ENCODE assay signal across 10 cellular contexts in genomic region chr6:130602151-130602770, GRCh38.
A peak's percentile ranks its signal among the peaks of the same experiment; 100 is the strongest.
DNase-seq lines count a peak whose midpoint lies in the region; ATAC-seq lines count a peak whose summit lies in the region.
"Had no signal": no experiment of that assay in that cellular context is flagged by ENCODE, and none has a peak within 500 bp of the region (broad histone marks: within the 10 kb centered on the region; RNA-seq: fewer than 3 reads in every experiment).

No MANE protein-coding gene starts in this region.

- H3K27ac Mint-ChIP-seq in activated CD4-positive, alpha-beta memory T cell treated with anti-CD3 and anti-CD28 coated beads, Interleukin-2, amount 10 ng/mL, durations not matched to agents 7 days and 5 days: peak overlapping the region; percentile 16

- POLR2A ChIA-PET in activated CD4-positive, alpha-beta memory T cell treated with anti-CD3 and anti-CD28 coated beads, Interleukin-2, amount 10 ng/mL, durations not matched to agents 7 days and 5 days (lab: Charles Lee): interaction anchor here (1.0 kb wide), 1 partner anchor 26 kb away, joined by 3 read pairs; no protein-coding TSS in a partner anchor

- CTCF ChIA-PET in activated CD4-positive, alpha-beta memory T cell treated with anti-CD3 and anti-CD28 coated beads, Interleukin-2, amount 10 ng/mL, durations not matched to agents 7 days and 5 days (lab: Charles Lee): interaction anchor here (1.3 kb wide), 1 partner anchor 8 kb away, joined by 3 read pairs; no protein-coding TSS in a partner anchor

- H3K9me3 Mint-ChIP-seq in activated CD4-positive, alpha-beta memory T cell treated with anti-CD3 and anti-CD28 coated beads, Interleukin-2, amount 10 ng/mL, durations not matched to agents 7 days and 5 days: peaks cover 8% of the 10 kb centered on the region

- no peak for ATAC-seq in left ventricle myocardium superior
- ATAC-seq in HG02588 (IDR thresholded peaks at IDR 0.05; ENCODE audit: unreplicated experiment): no peak

- peak; percentile 72 for DNase-seq in ACHN
- DNase-seq in HPDE6-E6E7 (ENCODE audit: extremely low spot score): peak; percentile 86
- DNase-seq in activated CD4-positive, alpha-beta memory T cell treated with anti-CD3 and anti-CD28 coated beads, Interleukin-2, amount 10 ng/mL, durations not matched to agents 7 days and 5 days: no peak
- peak; percentile 73 for DNase-seq in hepatic stellate cell (ENCODE audit: low spot score)
- no peak for DNase-seq in NCI-H187 treated with DMSO at 0.1 percent for 48 hours (lab: John Stamatoyannopoulos, UW)
- DNase-seq in left ventricle myocardium superior: no peak
- DNase-seq in NCI-H128 (lab: John Stamatoyannopoulos, UW; ENCODE audit: unreplicated experiment): no peak
- DNase-seq: activated gamma-delta T cell, midbrain had no signal

- no peaks in the 10 kb centered on the region for H3K27me3 Mint-ChIP-seq in activated CD4-positive, alpha-beta memory T cell treated with anti-CD3 and anti-CD28 coated beads, Interleukin-2, amount 10 ng/mL, durations not matched to agents 7 days and 5 days

- intact Hi-C loops in left ventricle myocardium superior (cut with micrococcal nuclease): no loop called here

- peaks cover 17% of the 10 kb centered on the region for H3K4me1 Mint-ChIP-seq in activated CD4-positive, alpha-beta memory T cell treated with anti-CD3 and anti-CD28 coated beads, Interleukin-2, amount 10 ng/mL, durations not matched to agents 7 days and 5 days

- peaks cover 5% of the 10 kb centered on the region for H3K36me3 Mint-ChIP-seq in activated CD4-positive, alpha-beta memory T cell treated with anti-CD3 and anti-CD28 coated beads, Interleukin-2, amount 10 ng/mL, durations not matched to agents 7 days and 5 days (ENCODE audit: low read depth)

- in situ Hi-C loops in ACHN (cut with HindIII; ENCODE audit: low pct_ligation_motif_present, low pct_unique_long_range_greater_than_20kb, low sequenced_read_pairs): no loop called here

- no peak overlapping the region for H3K4me3 Mint-ChIP-seq in activated CD4-positive, alpha-beta memory T cell treated with anti-CD3 and anti-CD28 coated beads, Interleukin-2, amount 10 ng/mL, durations not matched to agents 7 days and 5 days

Comparison
In these comparisons a context has a peak if more than half of its experiments do, and no peak if none do; other contexts are left out.
1. DNase-seq: peak in ACHN (single experiment), HPDE6-E6E7 (single experiment) and hepatic stellate cell (single experiment); none in activated CD4-positive, alpha-beta memory T cell treated with anti-CD3 and anti-CD28 coated beads, Interleukin-2, amount 10 ng/mL, durations not matched to agents 7 days and 5 days (single experiment), NCI-H187 treated with DMSO at 0.1 percent for 48 hours (single experiment), left ventricle myocardium superior (single experiment) and NCI-H128 (single experiment).